Comparison of ENCODE assay signal across 9 cellular contexts in genomic region chr3:66153961-66154923, GRCh38.
DNase-seq lines count a peak whose midpoint lies in the region; ATAC-seq and TF ChIP-seq lines count a peak whose summit lies in the region.
"Had no signal": no experiment of that assay in that cellular context is flagged by ENCODE, and none has a peak within 500 bp of the region (broad histone marks: within the 10 kb centered on the region; RNA-seq: fewer than 3 reads in every experiment).

No MANE protein-coding gene starts in this region.

- ATAC-seq in SK-N-SH treated with all-trans-retinoic acid at 6 μM for 48 hours: peak; percentile 89
- ATAC-seq in GM21390 (IDR thresholded peaks at IDR 0.05; ENCODE audit: unreplicated experiment): no peak

- peak overlapping the region; percentile 99 for H3K27ac ChIP-seq in cardiac muscle cell

- H3K4me1 ChIP-seq in cardiac muscle cell (ENCODE audit: low read depth): peaks cover 22% of the 10 kb centered on the region

- no peak overlapping the region for H3K4me3 ChIP-seq in cardiac muscle cell

- intact Hi-C loops in posterior cingulate gyrus (cut with DNase I): no loop called here

- DNase-seq in AG08395 (ENCODE audit: low spot score): peak; percentile 57
- DNase-seq in cardiac muscle cell (ENCODE audit: low read depth in 1 of 2, low spot score in 1 of 2): peak; percentile 52 to 79
- peak in 6 of 10 donors; percentile 12 to 84 (median 36) for DNase-seq in posterior cingulate gyrus
- no peak for DNase-seq in SKM-1 (lab: John Stamatoyannopoulos, UW; ENCODE audit: unreplicated experiment)
- no peak for DNase-seq in NCI-H226
- DNase-seq in stimulated activated CD4-positive, alpha-beta T cell treated with anti-CD3 and anti-CD28 coated beads, Interleukin-4, amount 100 ng/mL, for 24 hours: no peak
- DNase-seq: AML-193 had no signal

- H3K36me3 ChIP-seq in cardiac muscle cell: no peaks in the 10 kb centered on the region

- H3K27me3 ChIP-seq in cardiac muscle cell: no peaks in the 10 kb centered on the region

- TF ChIP-seq CTCF in cardiac muscle cell (IDR thresholded peaks at IDR 0.05; ENCODE audit: low read depth, low read length): no peak

- H3K9me3 ChIP-seq in cardiac muscle cell (ENCODE audit: low read depth): no peaks in the 10 kb centered on the region

TF ChIP-seq in SK-N-SH treated with all-trans-retinoic acid at 6 μM for 48 hours, 23 proteins besides CTCF, POLR2A, EP300 and RAD21:
- TF ChIP-seq, protein P1, sequence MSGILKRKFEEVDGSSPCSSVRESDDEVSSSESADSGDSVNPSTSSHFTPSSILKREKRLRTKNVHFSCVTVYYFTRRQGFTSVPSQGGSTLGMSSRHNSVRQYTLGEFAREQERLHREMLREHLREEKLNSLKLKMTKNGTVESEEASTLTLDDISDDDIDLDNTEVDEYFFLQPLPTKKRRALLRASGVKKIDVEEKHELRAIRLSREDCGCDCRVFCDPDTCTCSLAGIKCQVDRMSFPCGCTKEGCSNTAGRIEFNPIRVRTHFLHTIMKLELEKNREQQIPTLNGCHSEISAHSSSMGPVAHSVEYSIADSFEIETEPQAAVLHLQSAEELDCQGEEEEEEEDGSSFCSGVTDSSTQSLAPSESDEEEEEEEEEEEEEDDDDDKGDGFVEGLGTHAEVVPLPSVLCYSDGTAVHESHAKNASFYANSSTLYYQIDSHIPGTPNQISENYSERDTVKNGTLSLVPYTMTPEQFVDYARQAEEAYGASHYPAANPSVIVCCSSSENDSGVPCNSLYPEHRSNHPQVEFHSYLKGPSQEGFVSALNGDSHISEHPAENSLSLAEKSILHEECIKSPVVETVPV (CRISPR knock-in tag; IDR thresholded peaks at IDR 0.05): no peak
- TF ChIP-seq ZC3H10 (CRISPR knock-in tag; IDR thresholded peaks at IDR 0.05): no peak
- no peak for TF ChIP-seq CSDC2 (CRISPR knock-in tag; IDR thresholded peaks at IDR 0.05)
- no peak for TF ChIP-seq PPARA (CRISPR knock-in tag; IDR thresholded peaks at IDR 0.05; ENCODE audit: borderline replicate concordance)
- no peak for TF ChIP-seq ZNF565 (CRISPR knock-in tag; conservative IDR thresholded peaks at IDR 0.05; ENCODE audit: low read depth)
- TF ChIP-seq CREB5 (CRISPR knock-in tag; IDR thresholded peaks at IDR 0.05; ENCODE audit: low read depth): no peak

Comparison
In these comparisons a context has a peak if more than half of its experiments do, and no peak if none do; other contexts are left out.
1. DNase-seq: peak in AG08395 (single experiment), cardiac muscle cell (2 of 2) and posterior cingulate gyrus (6 of 10); none in SKM-1 (single experiment), NCI-H226 (single experiment) and stimulated activated CD4-positive, alpha-beta T cell treated with anti-CD3 and anti-CD28 coated beads, Interleukin-4, amount 100 ng/mL, for 24 hours (single experiment).